Comparison of ENCODE assay signal across 15 cellular contexts in genomic region chr16:85897384-85897783, GRCh38. TPM values are rescaled to one million over a fixed set of nuclear protein-coding genes. Genes with fewer than 3 reads are reported as not detected.
A peak's percentile ranks its signal among the peaks of the same experiment; 100 is the strongest.
DNase-seq lines count a peak whose midpoint lies in the region; ATAC-seq, FAIRE-seq and TF ChIP-seq lines count a peak whose summit lies in the region.
"Had no signal": no experiment of that assay in that cellular context is flagged by ENCODE, and none has a peak within 500 bp of the region (broad histone marks: within the 10 kb centered on the region; RNA-seq: fewer than 3 reads in every experiment).

No MANE protein-coding gene starts in this region.

- WGBS in GM12878 (ENCODE audit: insufficient coverage, insufficient replicate concordance, low lambda C conversion rate, missing lambda C conversion rate) = 0% methylated on average over 2 of the region's 2 CpGs

- no peak overlapping the region for H3K27ac ChIP-seq in BLaER1 treated with 17β-estradiol and CSF1 and Interleukin-3, amounts not matched to agents 10 nM and 100 nM
- H3K27ac ChIP-seq in GM12878 (ENCODE audit: control insufficient read depth, insufficient read depth) = no peak overlapping the region
- H3K27ac ChIP-seq: C4-2B, coronary artery, esophagus squamous epithelium, neutrophil had no signal

- no peak for TF ChIP-seq EP300 in GM12878 (IDR thresholded peaks at IDR 0.05; ENCODE audit: borderline replicate concordance in 1 of 2, control insufficient read depth in 1 of 2, low read depth in 2 of 2, low read length in 2 of 2)

- H3K4me2 ChIP-seq in BLaER1 treated with 17β-estradiol and CSF1 and Interleukin-3, amounts not matched to agents 10 nM and 100 nM = peak overlapping the region in 7 of 11 experiments; percentile 88 to 99 (median 95); a peak in 13 of 22 replicates
- 0 out of 2 replicates have a peak overlapping the region, but pooled peaks have one; percentile 14 for H3K4me2 ChIP-seq in GM12878 (ENCODE audit: control insufficient read depth, insufficient read depth)

- in situ Hi-C loops in GM12878 (cut with MboI) = no loop called here

- peak overlapping the region in 5 of 10 experiments; percentile 77 to 92 (median 88); a peak in 10 of 20 replicates for H3K4me3 ChIP-seq in BLaER1 treated with 17β-estradiol and CSF1 and Interleukin-3, amounts not matched to agents 10 nM and 100 nM
- H3K4me3 ChIP-seq in GM06990 (replicated peaks; ENCODE audit: low read depth, low read length) (no peak overlapping the region), GM12878 (no peak overlapping the region)
- H3K4me3 ChIP-seq: coronary artery had no signal

- H4K20me1 ChIP-seq in BLaER1 treated with 17β-estradiol and CSF1 and Interleukin-3, amounts not matched to agents 10 nM and 100 nM = peaks cover 0 to 35% (median 27%) of the 10 kb centered on the region in 11 experiments; a peak in 15 of 22 replicates
- no peaks in the 10 kb centered on the region for H4K20me1 ChIP-seq in GM12878 (ENCODE audit: control insufficient read depth, insufficient read depth)

- H2AFZ ChIP-seq in GM12878 (ENCODE audit: control insufficient read depth, low read depth, low read length) = no peak overlapping the region

- CTCF ChIA-PET in GM12878 (lab: Yijun Ruan, JAX) = interaction anchor here (0.9 to 14.0 kb wide), 5 partner anchors 10 to 119 kb away, joined by 3 to 295 read pairs (median 5); no protein-coding TSS in a partner anchor

- DNase-seq in GM06990 (ENCODE audit: extremely low read depth, insufficient read length) (no peak), NAMALWA (ENCODE audit: low spot score) (peak; percentile 64), GM12878 (ENCODE audit: low read depth, low spot score) (no peak), left ventricle myocardium superior (no peak), sciatic nerve (ENCODE audit: low spot score) (no peak), SHP77 (lab: John Stamatoyannopoulos, UW) (no peak)
- DNase-seq: esophagus squamous epithelium, hypothalamus, OCI-M1 had no signal

- no peak for TF ChIP-seq POLR2A in GM12878 (IDR thresholded peaks at IDR 0.05; ENCODE audit: low read depth, low read length)

- peaks cover 18 to 94% (median 69%) of the 10 kb centered on the region in 10 experiments for H3K4me1 ChIP-seq in BLaER1 treated with 17β-estradiol and CSF1 and Interleukin-3, amounts not matched to agents 10 nM and 100 nM
- H3K4me1 ChIP-seq in GM12878 (ENCODE audit: control insufficient read depth, insufficient read depth, low read length) = peaks cover 3% of the 10 kb centered on the region; the same call in 1 of the 2 replicates

- H3K9ac ChIP-seq in BLaER1 treated with 17β-estradiol and CSF1 and Interleukin-3, amounts not matched to agents 10 nM and 100 nM = peak overlapping the region in 4 of 11 experiments; percentile 80 to 82 (median 82); a peak in 6 of 22 replicates
- H3K9ac ChIP-seq in GM12878 (ENCODE audit: control insufficient read depth, insufficient read depth, low read length) = no peak overlapping the region

- TF ChIP-seq CTCF in GM06990 (IDR thresholded peaks at IDR 0.05; ENCODE audit: insufficient read depth, low read length, poor library complexity, severe bottlenecking) (peak; percentile 23), GM12878 (IDR thresholded peaks at IDR 0.05 in 2 of 3, conservative IDR thresholded peaks at IDR 0.05 in 1 of 3; ENCODE audit: control insufficient read depth in 2 of 3, extremely low read depth in 1 of 3, insufficient read depth in 1 of 3, low read depth in 3 of 3, low read length in 3 of 3) (peak in 2 of 3 experiments; percentile 20 to 56; a peak in 3 of 6 replicates)

- peak; percentile 57 for FAIRE-seq in GM12878 (lab: Jason Lieb, UNC)
- FAIRE-seq: G401.6 had no signal

- peaks cover 0 to 28% (median 23%) of the 10 kb centered on the region in 11 experiments; a peak in 14 of 22 replicates for H3K36me3 ChIP-seq in BLaER1 treated with 17β-estradiol and CSF1 and Interleukin-3, amounts not matched to agents 10 nM and 100 nM
- no peaks in the 10 kb centered on the region for H3K36me3 ChIP-seq in GM06990 (ENCODE audit: control insufficient read depth, insufficient read depth, low read length)
- H3K36me3 ChIP-seq in GM12878 (ENCODE audit: control insufficient read depth in 2 of 2, insufficient read depth in 2 of 2, low read length in 1 of 2) = no peaks in the 10 kb centered on the region; a peak in 1 of 4 replicates
- H3K36me3 ChIP-seq: esophagus squamous epithelium, neutrophil had no signal

- peaks cover 44% of the 10 kb centered on the region for H3K79me2 ChIP-seq in GM12878 (ENCODE audit: control insufficient read depth, insufficient read depth, low read length)

- SMC1A ChIA-PET in GM12878 (lab: Charles Lee; ENCODE audit: uncharacterized antibody, unreplicated experiment) = interaction anchor here (0.8 to 14.8 kb wide), 7 partner anchors 12 to 119 kb away, joined by 3 to 289 read pairs (median 13); no protein-coding TSS in a partner anchor

- H3K9me3 ChIP-seq in BLaER1 treated with 17β-estradiol and CSF1 and Interleukin-3, amounts not matched to agents 10 nM and 100 nM (replicated peaks in 1 of 11) = no peaks in the 10 kb centered on the region
- H3K9me3 ChIP-seq in GM12878 (replicated peaks; ENCODE audit: control insufficient read depth, insufficient read depth, low read length) = no peaks in the 10 kb centered on the region
- H3K9me3 ChIP-seq: esophagus squamous epithelium, neutrophil had no signal

- ATAC-seq in GM12878 (no peak), left ventricle myocardium superior (no peak), sciatic nerve (no peak), HG02840 (IDR thresholded peaks at IDR 0.05; ENCODE audit: low FRiP score, unreplicated experiment) (no peak)

- peaks cover 0 to 63% (median 50%) of the 10 kb centered on the region in 11 experiments; a peak in 19 of 22 replicates for H3K27me3 ChIP-seq in BLaER1 treated with 17β-estradiol and CSF1 and Interleukin-3, amounts not matched to agents 10 nM and 100 nM
- H3K27me3 ChIP-seq in GM06990 (replicated peaks; ENCODE audit: control insufficient read depth, insufficient read depth, low read length) (no peaks in the 10 kb centered on the region), GM12878 (replicated peaks in 1 of 2; ENCODE audit: control insufficient read depth in 2 of 2, insufficient read depth in 2 of 2, low read length in 1 of 2) (no peaks in the 10 kb centered on the region)

- POLR2A ChIA-PET in GM12878 (lab: Charles Lee) = no interaction called here

- no TSS peak for BruUV-seq in GM12878 (replicated peaks; lab: Mats Ljungman, UMichigan)

- intact Hi-C loops in GM12878 (cut with micrococcal nuclease; ENCODE audit: unreplicated experiment) (no loop called here), left ventricle myocardium superior (cut with micrococcal nuclease) (no loop called here), sciatic nerve (cut with DNase I) (no loop called here)

- RAD21 ChIA-PET in GM12878 (lab: Charles Lee; ENCODE audit: unreplicated experiment) = interaction anchor here (0.6 to 16.0 kb wide), 5 partner anchors 38 to 119 kb away, joined by 3 to 211 read pairs (median 4); no protein-coding TSS in a partner anchor

- TF ChIP-seq RAD21 in GM12878 (IDR thresholded peaks at IDR 0.05; ENCODE audit: insufficient read depth, low read depth, low read length) = peak; percentile 51; the same call in 1 of the 2 replicates

TF ChIP-seq in GM12878, 131 proteins besides CTCF, POLR2A, EP300 and RAD21:
- TF ChIP-seq MXI1 (IDR thresholded peaks at IDR 0.05; ENCODE audit: low read depth, low read length) = 0 out of 2 replicates have a peak, but pooled peaks have one; percentile 36
- no peak for TF ChIP-seq BRCA1 (IDR thresholded peaks at IDR 0.05; ENCODE audit: low read depth, low read length)
- TF ChIP-seq BHLHE40 (IDR thresholded peaks at IDR 0.05; ENCODE audit: borderline replicate concordance in 1 of 2, low read depth in 2 of 2, low read length in 1 of 2) = peak; percentile 44 to 67; a peak in 2 of 4 replicates
- peak; percentile 30; the same call in 1 of the 2 replicates for TF ChIP-seq SMC3 (IDR thresholded peaks at IDR 0.05; ENCODE audit: borderline replicate concordance, low read length)
- 0 out of 2 replicates have a peak, but pooled peaks have one; percentile 16 for TF ChIP-seq CREM (IDR thresholded peaks at IDR 0.05; ENCODE audit: low read depth)

RNA-seq across cellular contexts. Expression of gene IRF8, which starts 1.6 kb away (rescaled TPM):
- total RNA-seq in GM12878 (2013; cell fraction: nucleolus; rRNA removed) = 220 and 236 TPM in 2 replicates
- total RNA-seq in GM12878 (2014; rRNA removed) (229 and 237 TPM in 2 replicates), GM12878 (2014; rRNA removed; fragmentation: Illumina TruSeq; extraction: Trizol) (164 and 167 TPM in 2 replicates), GM12878 (2021) (181 and 191 TPM in 2 replicates), left ventricle myocardium superior (3.5 TPM), sciatic nerve (19.1 TPM)
- polyA plus RNA-seq in GM12878 (2011; ENCODE audit: low read depth) = 62.7 TPM
- polyA plus RNA-seq in GM12878 (2011; rRNA removed) (220 and 328 TPM in 2 replicates), GM12878 (2014; fragmentation: Illumina TruSeq; extraction: Trizol) (181 and 269 TPM in 2 replicates), GM12878 (2014; fragmentation: Nextera tagmentation; extraction: Ambion mirVana) (10 to 100 TPM; 17.1 to 34.5 TPM), GM12878 (2014; rRNA removed) (179 and 194 TPM in 2 replicates), GM12878 (2016; fragmentation: Nextera tagmentation; extraction: Ambion mirVana) (100 to 1,000 TPM; 104 to 121 TPM)
- polyA plus RNA-seq in GM12878 (2011; cell fraction: cytosol; rRNA removed) = 175 and 263 TPM in 2 replicates
- polyA plus RNA-seq in GM12878 (2011; cell fraction: nucleus; rRNA removed) = 312 and 314 TPM in 2 replicates
- polyA plus RNA-seq in GM12878 (2012) = 116 and 131 TPM in 2 replicates
- polyA minus RNA-seq in GM12878 (2011; rRNA and poly(A)+ RNA removed) = 201 and 208 TPM in 2 replicates
- 109 and 123 TPM in 2 replicates for polyA minus RNA-seq in GM12878 (2011; cell fraction: cytosol; rRNA and poly(A)+ RNA removed)
- polyA minus RNA-seq in GM12878 (2011; cell fraction: nucleus; rRNA and poly(A)+ RNA removed) = 155 and 194 TPM in 2 replicates
